Comparison of ENCODE assay signal across 1 cellular context in the genomic region with DNA sequence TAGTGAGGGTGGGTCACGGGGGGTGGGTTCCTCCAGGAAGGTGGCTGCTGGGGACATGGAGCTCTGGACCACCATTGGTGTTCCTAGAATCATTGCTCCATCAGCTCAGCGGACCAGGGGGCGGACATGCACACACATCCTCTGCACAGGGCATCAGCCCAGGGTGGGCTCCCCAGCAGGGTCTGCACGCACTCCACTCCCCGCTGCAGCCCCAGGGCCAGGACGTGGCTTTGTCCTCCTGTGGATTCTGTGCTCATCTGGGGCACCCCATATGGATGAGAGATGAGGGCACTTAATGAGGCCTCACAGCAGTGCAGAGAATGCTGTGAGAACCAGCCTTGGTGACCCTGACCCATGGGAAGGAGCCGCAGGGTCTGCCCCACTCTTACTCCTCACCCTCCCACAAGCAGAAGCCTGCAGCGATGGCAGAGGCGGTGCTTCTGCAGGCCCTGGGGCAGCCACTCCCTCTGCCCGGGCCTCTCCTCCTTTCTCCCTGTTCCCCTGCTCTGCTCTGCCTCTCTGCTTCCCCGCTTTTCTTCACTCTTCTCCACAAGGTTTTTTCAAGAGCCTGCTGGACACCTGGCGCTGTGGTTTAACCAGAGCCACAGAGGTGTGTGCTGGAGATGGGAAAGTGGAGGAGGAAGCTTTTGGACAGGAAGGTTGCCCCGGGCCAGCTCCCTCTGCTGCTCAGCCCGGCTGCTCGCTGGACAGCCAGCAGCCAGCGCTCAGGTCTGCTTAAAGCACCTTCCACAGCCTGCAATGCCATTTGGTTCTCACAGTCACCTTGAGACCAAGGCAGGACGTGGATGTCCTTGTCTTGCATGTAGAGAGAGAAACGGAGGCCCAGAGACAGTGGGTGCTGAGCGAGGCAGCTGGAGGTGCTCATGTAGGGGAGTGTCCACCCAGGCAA.
TF ChIP-seq lines count a peak whose summit lies in the region.

No MANE protein-coding gene starts in this region.

TF ChIP-seq in IMR-90, 13 proteins besides CTCF, POLR2A, EP300 and RAD21 (continued from another document):
- TF ChIP-seq MAZ (IDR thresholded peaks at IDR 0.05; ENCODE audit: borderline replicate concordance, low read depth, low read length) (no peak), MAFK (IDR thresholded peaks at IDR 0.05; ENCODE audit: low read depth, low read length) (no peak), BHLHE40 (IDR thresholded peaks at IDR 0.05; ENCODE audit: low read depth, low read length) (no peak), NFE2L2 (IDR thresholded peaks at IDR 0.05; ENCODE audit: low read depth, low read length) (no peak), SMC3 (IDR thresholded peaks at IDR 0.05; ENCODE audit: low read depth, low read length) (no peak), CEBPB (IDR thresholded peaks at IDR 0.05; ENCODE audit: low read depth, low read length) (no peak), RCOR1 (IDR thresholded peaks at IDR 0.05; ENCODE audit: insufficient replicate concordance, low read length) (no peak), FOS (IDR thresholded peaks at IDR 0.05; ENCODE audit: low read depth, low read length) (no peak), CHD1 (IDR thresholded peaks at IDR 0.05; ENCODE audit: low read depth, low read length) (no peak)
- TF ChIP-seq, protein P1, sequence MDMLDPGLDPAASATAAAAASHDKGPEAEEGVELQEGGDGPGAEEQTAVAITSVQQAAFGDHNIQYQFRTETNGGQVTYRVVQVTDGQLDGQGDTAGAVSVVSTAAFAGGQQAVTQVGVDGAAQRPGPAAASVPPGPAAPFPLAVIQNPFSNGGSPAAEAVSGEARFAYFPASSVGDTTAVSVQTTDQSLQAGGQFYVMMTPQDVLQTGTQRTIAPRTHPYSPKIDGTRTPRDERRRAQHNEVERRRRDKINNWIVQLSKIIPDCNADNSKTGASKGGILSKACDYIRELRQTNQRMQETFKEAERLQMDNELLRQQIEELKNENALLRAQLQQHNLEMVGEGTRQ (IDR thresholded peaks at IDR 0.05; ENCODE audit: low read depth, low read length) = no peak
- TF ChIP-seq, protein P2, sequence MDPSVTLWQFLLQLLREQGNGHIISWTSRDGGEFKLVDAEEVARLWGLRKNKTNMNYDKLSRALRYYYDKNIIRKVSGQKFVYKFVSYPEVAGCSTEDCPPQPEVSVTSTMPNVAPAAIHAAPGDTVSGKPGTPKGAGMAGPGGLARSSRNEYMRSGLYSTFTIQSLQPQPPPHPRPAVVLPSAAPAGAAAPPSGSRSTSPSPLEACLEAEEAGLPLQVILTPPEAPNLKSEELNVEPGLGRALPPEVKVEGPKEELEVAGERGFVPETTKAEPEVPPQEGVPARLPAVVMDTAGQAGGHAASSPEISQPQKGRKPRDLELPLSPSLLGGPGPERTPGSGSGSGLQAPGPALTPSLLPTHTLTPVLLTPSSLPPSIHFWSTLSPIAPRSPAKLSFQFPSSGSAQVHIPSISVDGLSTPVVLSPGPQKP (IDR thresholded peaks at IDR 0.05; ENCODE audit: borderline replicate concordance, low read depth, low read length) = no peak
TF ChIP-seq in IMR-90: peak in this region for 0.
